Comparison of ENCODE assay signal across 9 cellular contexts in genomic region chr11:30585067-30585891, GRCh38. TPM values are rescaled to one million over a fixed set of nuclear protein-coding genes. Genes with fewer than 3 reads are reported as not detected.
DNase-seq lines count a peak whose midpoint lies in the region; ATAC-seq and TF ChIP-seq lines count a peak whose summit lies in the region.
"Had no signal": no experiment of that assay in that cellular context is flagged by ENCODE, and none has a peak within 500 bp of the region (broad histone marks: within the 10 kb centered on the region; RNA-seq: fewer than 3 reads in every experiment).

No MANE protein-coding gene starts in this region.

- POLR2A ChIA-PET in CD8-positive, alpha-beta T cell (lab: Charles Lee) = no interaction called here

- no peaks in the 10 kb centered on the region for H3K9me3 Mint-ChIP-seq in CD8-positive, alpha-beta T cell
- H3K9me3 Mint-ChIP-seq in activated T-helper 1 cell treated with anti-CD3 and anti-CD28 coated beads, Interleukin-12 subunit alpha, Interleukin-12 subunit beta, Interleukin-2, Interleukin-4 antibody, amounts not matched to agents 30 ng/mL and 10 ng/mL and 1 ng/mL, durations not matched to agents 14 hours and 24 hours and 36 hours = no peaks in the 10 kb centered on the region

- no peaks in the 10 kb centered on the region for H3K4me1 ChIP-seq in CD8-positive, alpha-beta T cell (ENCODE audit: insufficient read depth, low read length)

- peaks cover 6% of the 10 kb centered on the region for H3K4me1 Mint-ChIP-seq in CD8-positive, alpha-beta T cell (ENCODE audit: low read depth)
- H3K4me1 Mint-ChIP-seq in activated T-helper 1 cell treated with anti-CD3 and anti-CD28 coated beads, Interleukin-12 subunit alpha, Interleukin-12 subunit beta, Interleukin-2, Interleukin-4 antibody, amounts not matched to agents 30 ng/mL and 10 ng/mL and 1 ng/mL, durations not matched to agents 14 hours and 24 hours and 36 hours (ENCODE audit: low read depth) = no peaks in the 10 kb centered on the region

- peak overlapping the region; percentile 51 for H3K4me3 Mint-ChIP-seq in CD8-positive, alpha-beta T cell
- no peak overlapping the region for H3K4me3 Mint-ChIP-seq in activated T-helper 1 cell treated with anti-CD3 and anti-CD28 coated beads, Interleukin-12 subunit alpha, Interleukin-12 subunit beta, Interleukin-2, Interleukin-4 antibody, amounts not matched to agents 30 ng/mL and 10 ng/mL and 1 ng/mL, durations not matched to agents 14 hours and 24 hours and 36 hours

- no peak for DNase-seq in CD8-positive, alpha-beta T cell
- DNase-seq in H7 (peak; percentile 84), head of caudate nucleus (peak in 40 of 42 donors; percentile 12 to 74 (median 58)), omental fat pad (ENCODE audit: low spot score) (no peak), kidney glomerular epithelial cell (lab: John Stamatoyannopoulos, UW) (no peak), SHP77 (lab: John Stamatoyannopoulos, UW) (no peak)
- peak; percentile 16 for DNase-seq in activated CD8-positive, alpha-beta memory T cell treated with anti-CD3 and anti-CD28 coated beads, Interleukin-2, amount 50 U/mL, for 4 hours
- no peak for DNase-seq in activated T-helper 1 cell treated with anti-CD3 and anti-CD28 coated beads, Interleukin-12 subunit alpha, Interleukin-12 subunit beta, Interleukin-2, Interleukin-4 antibody, amounts not matched to agents 30 ng/mL and 10 ng/mL and 1 ng/mL, durations not matched to agents 14 hours and 24 hours and 36 hours (ENCODE audit: low spot score)

- no peaks in the 10 kb centered on the region for H3K9me3 ChIP-seq in CD8-positive, alpha-beta T cell (ENCODE audit: low read length)

- H3K27me3 Mint-ChIP-seq in CD8-positive, alpha-beta T cell (ENCODE audit: low read depth) = peaks cover 45% of the 10 kb centered on the region
- peaks cover 60% of the 10 kb centered on the region for H3K27me3 Mint-ChIP-seq in activated T-helper 1 cell treated with anti-CD3 and anti-CD28 coated beads, Interleukin-12 subunit alpha, Interleukin-12 subunit beta, Interleukin-2, Interleukin-4 antibody, amounts not matched to agents 30 ng/mL and 10 ng/mL and 1 ng/mL, durations not matched to agents 14 hours and 24 hours and 36 hours (ENCODE audit: insufficient read depth)

- H3K4me3 ChIP-seq in CD8-positive, alpha-beta T cell (ENCODE audit: low read depth, low read length) = peak overlapping the region; percentile 35
- peak overlapping the region; percentile 73 for H3K4me3 ChIP-seq in H7 (ENCODE audit: insufficient read depth, low read depth, low read length)

- no peak overlapping the region for H3K27ac Mint-ChIP-seq in CD8-positive, alpha-beta T cell
- no peak overlapping the region for H3K27ac Mint-ChIP-seq in activated T-helper 1 cell treated with anti-CD3 and anti-CD28 coated beads, Interleukin-12 subunit alpha, Interleukin-12 subunit beta, Interleukin-2, Interleukin-4 antibody, amounts not matched to agents 30 ng/mL and 10 ng/mL and 1 ng/mL, durations not matched to agents 14 hours and 24 hours and 36 hours

- TF ChIP-seq CTCF in CD8-positive, alpha-beta T cell (IDR thresholded peaks at IDR 0.05) = no peak
- no peak for TF ChIP-seq CTCF in omental fat pad (IDR thresholded peaks at IDR 0.05)

- H3K27me3 ChIP-seq in CD8-positive, alpha-beta T cell (ENCODE audit: insufficient read depth, low read length) = peaks cover 12% of the 10 kb centered on the region
- peaks cover 32% of the 10 kb centered on the region for H3K27me3 ChIP-seq in H7 (ENCODE audit: control insufficient read depth, insufficient read depth, low read length)

- intact Hi-C loops in CD8-positive, alpha-beta T cell (cut with DNase I, micrococcal nuclease) = no loop called here
- intact Hi-C loops in head of caudate nucleus (cut with DNase I) = no loop called here
- intact Hi-C loops in activated T-helper 1 cell treated with anti-CD3 and anti-CD28 coated beads, Interleukin-12 subunit alpha, Interleukin-12 subunit beta, Interleukin-2, Interleukin-4 antibody, amounts not matched to agents 30 ng/mL and 10 ng/mL and 1 ng/mL, durations not matched to agents 14 hours and 24 hours and 36 hours (cut with micrococcal nuclease) = no loop called here

- CTCF ChIA-PET in CD8-positive, alpha-beta T cell (lab: Charles Lee) = no interaction called here

- peak; percentile 40 for ATAC-seq in CD8-positive, alpha-beta T cell
- ATAC-seq in omental fat pad (ENCODE audit: low FRiP score) = peak; percentile 46

- H3K27ac ChIP-seq in CD8-positive, alpha-beta T cell (ENCODE audit: low read depth, low read length) = no peak overlapping the region
- H3K27ac ChIP-seq: epithelial cell of prostate had no signal

- H3K36me3 ChIP-seq in CD8-positive, alpha-beta T cell (ENCODE audit: insufficient read depth, low read length) = no peaks in the 10 kb centered on the region
- H3K36me3 ChIP-seq in H7 (replicated peaks; ENCODE audit: control insufficient read depth, insufficient read depth, low read length) = no peaks in the 10 kb centered on the region

- H3K36me3 Mint-ChIP-seq in CD8-positive, alpha-beta T cell = no peaks in the 10 kb centered on the region
- no peaks in the 10 kb centered on the region for H3K36me3 Mint-ChIP-seq in activated T-helper 1 cell treated with anti-CD3 and anti-CD28 coated beads, Interleukin-12 subunit alpha, Interleukin-12 subunit beta, Interleukin-2, Interleukin-4 antibody, amounts not matched to agents 30 ng/mL and 10 ng/mL and 1 ng/mL, durations not matched to agents 14 hours and 24 hours and 36 hours (ENCODE audit: low read depth)

RNA-seq across cellular contexts. Expression of gene MPPED2, which starts 0.9 kb away (rescaled TPM):
- under 1 TPM; 0.76 to 0.81 TPM for total RNA-seq in CD8-positive, alpha-beta T cell
- 0.48 and 0.89 TPM in 2 replicates for total RNA-seq in H7 (2014; rRNA removed; shearing (Covaris generic))
- total RNA-seq in omental fat pad = 10 to 100 TPM in 2 of 4 donors, 1 to 10 TPM in 2; 5.6 to 12.0 (median 8.7) TPM
- not detected in 2 replicates for total RNA-seq in activated T-helper 1 cell treated with anti-CD3 and anti-CD28 coated beads, Interleukin-12 subunit alpha, Interleukin-12 subunit beta, Interleukin-2, Interleukin-4 antibody, amounts not matched to agents 30 ng/mL and 10 ng/mL and 1 ng/mL, durations not matched to agents 14 hours and 24 hours and 36 hours

Comparison
In these comparisons a context has a peak if more than half of its experiments do, and no peak if none do; other contexts are left out.
1. DNase-seq: peak in H7 (single experiment), activated CD8-positive, alpha-beta memory T cell treated with anti-CD3 and anti-CD28 coated beads, Interleukin-2, amount 50 U/mL, for 4 hours (single experiment) and head of caudate nucleus (40 of 42); none in CD8-positive, alpha-beta T cell (0 of 7), omental fat pad (single experiment), kidney glomerular epithelial cell (single experiment), activated T-helper 1 cell treated with anti-CD3 and anti-CD28 coated beads, Interleukin-12 subunit alpha, Interleukin-12 subunit beta, Interleukin-2, Interleukin-4 antibody, amounts not matched to agents 30 ng/mL and 10 ng/mL and 1 ng/mL, durations not matched to agents 14 hours and 24 hours and 36 hours (single experiment) and SHP77 (0 of 2).